Comparison of ENCODE assay signal across 31 cellular contexts in the genomic region with DNA sequence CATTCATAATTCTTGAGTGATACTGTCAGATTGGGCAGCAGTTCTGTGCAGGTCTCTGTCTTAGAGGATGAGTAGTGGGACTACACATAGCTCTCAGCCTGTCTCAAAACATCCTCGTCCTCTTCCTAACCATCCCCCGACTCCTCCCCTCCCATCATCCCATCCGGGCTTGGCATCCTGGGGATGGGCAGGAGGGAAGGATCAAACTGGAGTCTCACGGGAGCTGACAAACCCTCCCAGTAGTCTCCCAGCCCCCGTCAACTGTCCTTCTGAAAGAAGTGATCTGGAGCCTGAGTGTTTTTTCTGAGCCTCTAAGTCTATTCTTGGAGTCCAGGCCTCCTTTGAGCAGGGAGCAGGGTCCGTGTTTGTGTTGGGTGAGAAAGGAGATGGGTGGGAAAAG.
"Had no signal": no experiment of that assay in that cellular context is flagged by ENCODE, and none has a peak within 500 bp of the region (broad histone marks: within the 10 kb centered on the region; RNA-seq: fewer than 3 reads in every experiment).

No MANE protein-coding gene starts in this region.

- H3K4me3 Mint-ChIP-seq: activated CD4-positive, alpha-beta memory T cell treated with anti-CD3 and anti-CD28 coated beads for 36 hours; activated CD4-positive, alpha-beta T cell treated with anti-CD3 and anti-CD28 coated beads for 36 hours; activated CD4-positive, alpha-beta T cell treated with anti-CD3 and anti-CD28 coated beads, Interleukin-2, amount 10 ng/mL, durations not matched to agents 7 days and 5 days; activated naive CD4-positive, alpha-beta T cell treated with anti-CD3 and anti-CD28 coated beads, Interleukin-2, amount 10 ng/mL, durations not matched to agents 7 days and 5 days; activated naive CD8-positive, alpha-beta T cell; activated naive CD8-positive, alpha-beta T cell treated with anti-CD3 and anti-CD28 coated beads, Interleukin-2, amount 50 U/mL, for 24 hours; activated T-cell treated with anti-CD3 and anti-CD28 coated beads, Interleukin-2, amount 50 U/mL, for 4 hours; activated T-helper 1 cell treated with anti-CD3 and anti-CD28 coated beads, Interleukin-12 subunit alpha, Interleukin-12 subunit beta, Interleukin-2, Interleukin-4 antibody, amounts not matched to agents 30 ng/mL and 10 ng/mL and 1 ng/mL, durations not matched to agents 14 hours and 24 hours and 36 hours; central memory CD8-positive, alpha-beta T cell had no signal

- H3K27ac ChIP-seq: brain microvascular endothelial cell, KMS-11, Peyer's patch had no signal

- H3K9me3 Mint-ChIP-seq: activated CD4-positive, alpha-beta memory T cell treated with anti-CD3 and anti-CD28 coated beads for 36 hours; activated CD4-positive, alpha-beta T cell treated with anti-CD3 and anti-CD28 coated beads, Interleukin-2, amount 10 ng/mL, durations not matched to agents 7 days and 5 days; activated naive CD4-positive, alpha-beta T cell treated with anti-CD3 and anti-CD28 coated beads, Interleukin-2, amount 10 ng/mL, durations not matched to agents 7 days and 5 days; activated naive CD8-positive, alpha-beta T cell treated with anti-CD3 and anti-CD28 coated beads, Interleukin-2, amount 50 U/mL, for 24 hours; activated T-cell treated with anti-CD3 and anti-CD28 coated beads, Interleukin-2, amount 50 U/mL, for 4 hours; activated T-helper 1 cell treated with anti-CD3 and anti-CD28 coated beads, Interleukin-12 subunit alpha, Interleukin-12 subunit beta, Interleukin-2, Interleukin-4 antibody, amounts not matched to agents 30 ng/mL and 10 ng/mL and 1 ng/mL, durations not matched to agents 14 hours and 24 hours and 36 hours; central memory CD8-positive, alpha-beta T cell had no signal

- H3K9ac ChIP-seq: KMS-11 had no signal

- H3K4me1 ChIP-seq: Peyer's patch had no signal

- H3K27me3 ChIP-seq: brain microvascular endothelial cell, Peyer's patch had no signal

- H3K36me3 ChIP-seq: brain microvascular endothelial cell, Peyer's patch had no signal

- H3K4me3 ChIP-seq: Peyer's patch had no signal

- H3K36me3 Mint-ChIP-seq: activated CD4-positive, alpha-beta memory T cell treated with anti-CD3 and anti-CD28 coated beads for 36 hours; activated naive CD4-positive, alpha-beta T cell treated with anti-CD3 and anti-CD28 coated beads, Interleukin-2, amount 10 ng/mL, durations not matched to agents 7 days and 5 days; activated naive CD8-positive, alpha-beta T cell had no signal

- H3K9me3 ChIP-seq: Peyer's patch had no signal

- DNase-seq: activated CD4-positive, alpha-beta memory T cell treated with anti-CD3 and anti-CD28 coated beads for 36 hours; activated CD4-positive, alpha-beta T cell treated with anti-CD3 and anti-CD28 coated beads for 36 hours; activated CD4-positive, alpha-beta T cell treated with anti-CD3 and anti-CD28 coated beads, Interleukin-2, amount 10 ng/mL, durations not matched to agents 7 days and 5 days; activated CD8-positive, alpha-beta memory T cell treated with anti-CD3 and anti-CD28 coated beads, Interleukin-2, amount 50 U/mL, for 4 hours; activated naive CD8-positive, alpha-beta T cell treated with anti-CD3 and anti-CD28 coated beads, Interleukin-2, amount 50 U/mL, for 24 hours; activated T-cell treated with anti-CD3 and anti-CD28 coated beads for 4 hours; activated T-cell treated with anti-CD3 and anti-CD28 coated beads, Interleukin-2, amount 50 U/mL, for 4 hours; anterior cingulate cortex; brain microvascular endothelial cell; MM.1S; MV-4-11; NCI-H1092 treated with DMSO at 0.1 percent for 48 hours; NCI-H1417; NCI-H187 treated with DMSO at 0.1 percent for 48 hours; NCI-H2081; NCI-H226; NCI-H446 treated with DMSO at 0.1 percent for 48 hours; NCI-H524; NCI-H69; NK-92 treated with Interleukin-12 subunit alpha and Interleukin-12 subunit beta, amount 100 ng/mL, for 24 hours; PC-3; Peyer's patch; RPMI8226; SW 1271; T1000 had no signal

- H3K4me1 Mint-ChIP-seq: activated CD4-positive, alpha-beta T cell treated with anti-CD3 and anti-CD28 coated beads for 36 hours; activated CD4-positive, alpha-beta T cell treated with anti-CD3 and anti-CD28 coated beads, Interleukin-2, amount 10 ng/mL, durations not matched to agents 7 days and 5 days; activated naive CD4-positive, alpha-beta T cell treated with anti-CD3 and anti-CD28 coated beads, Interleukin-2, amount 10 ng/mL, durations not matched to agents 7 days and 5 days; activated naive CD8-positive, alpha-beta T cell treated with anti-CD3 and anti-CD28 coated beads, Interleukin-2, amount 50 U/mL, for 24 hours; central memory CD8-positive, alpha-beta T cell had no signal

- ATAC-seq: activated CD4-positive, alpha-beta T cell treated with anti-CD3 and anti-CD28 coated beads for 36 hours; activated naive CD8-positive, alpha-beta T cell treated with anti-CD3 and anti-CD28 coated beads, Interleukin-2, amount 50 U/mL, for 24 hours; activated T-cell treated with anti-CD3 and anti-CD28 coated beads, Interleukin-2, amount 50 U/mL, for 4 hours; PC-3; Right ventricle myocardium inferior had no signal

- H3K27ac Mint-ChIP-seq: activated CD4-positive, alpha-beta memory T cell treated with anti-CD3 and anti-CD28 coated beads for 36 hours; activated CD4-positive, alpha-beta T cell treated with anti-CD3 and anti-CD28 coated beads for 36 hours; activated CD4-positive, alpha-beta T cell treated with anti-CD3 and anti-CD28 coated beads, Interleukin-2, amount 10 ng/mL, durations not matched to agents 7 days and 5 days; activated naive CD4-positive, alpha-beta T cell treated with anti-CD3 and anti-CD28 coated beads, Interleukin-2, amount 10 ng/mL, durations not matched to agents 7 days and 5 days; activated naive CD8-positive, alpha-beta T cell; activated naive CD8-positive, alpha-beta T cell treated with anti-CD3 and anti-CD28 coated beads, Interleukin-2, amount 50 U/mL, for 24 hours; activated T-helper 1 cell treated with anti-CD3 and anti-CD28 coated beads, Interleukin-12 subunit alpha, Interleukin-12 subunit beta, Interleukin-2, Interleukin-4 antibody, amounts not matched to agents 30 ng/mL and 10 ng/mL and 1 ng/mL, durations not matched to agents 14 hours and 24 hours and 36 hours had no signal
